20 cellular contexts compared by ENCODE assay signal in genomic region chr4:143347495-143347894, GRCh38.
"Had no signal": no experiment of that assay in that cellular context is flagged by ENCODE, and none has a peak within 500 bp of the region (broad histone marks: within the 10 kb centered on the region; RNA-seq: fewer than 3 reads in every experiment).

No MANE protein-coding gene starts in this region.

- H3K4me1 Mint-ChIP-seq: activated CD4-positive, alpha-beta T cell treated with anti-CD3 and anti-CD28 coated beads, Interleukin-2, amount 10 ng/mL, durations not matched to agents 7 days and 5 days; memory B cell had no signal

- H3K27ac ChIP-seq: prostate gland had no signal

- H3K9me3 ChIP-seq: body of pancreas, mucosa of descending colon, prostate gland, upper lobe of left lung had no signal

- H3K27me3 ChIP-seq: body of pancreas, upper lobe of left lung had no signal

- H3K4me3 Mint-ChIP-seq: activated CD4-positive, alpha-beta T cell treated with anti-CD3 and anti-CD28 coated beads, Interleukin-2, amount 10 ng/mL, durations not matched to agents 7 days and 5 days; activated CD8-positive, alpha-beta T cell treated with anti-CD3 and anti-CD28 coated beads, Interleukin-2, amount 10 ng/mL, durations not matched to agents 7 days and 5 days; activated naive CD4-positive, alpha-beta T cell treated with anti-CD3 and anti-CD28 coated beads for 36 hours; activated T-cell treated with anti-CD3 and anti-CD28 coated beads, Interleukin-2, amount 50 U/mL, for 4 hours; memory B cell; naive B cell; neural crest cell had no signal

- FAIRE-seq: colon, frontal cortex had no signal

- H3K4me1 ChIP-seq: prostate gland had no signal

- H3K4me3 ChIP-seq: body of pancreas, mucosa of descending colon, prostate gland, upper lobe of left lung had no signal

- ATAC-seq: activated CD4-positive, CD25-positive, alpha-beta regulatory T cell treated with anti-CD3 and anti-CD28 coated beads, Interleukin-2, amount 50 U/mL, for 24 hours; activated CD8-positive, alpha-beta T cell treated with anti-CD3 and anti-CD28 coated beads, Interleukin-2, amount 10 ng/mL, durations not matched to agents 7 days and 5 days; activated T-cell treated with anti-CD3 and anti-CD28 coated beads, Interleukin-2, amount 50 U/mL, for 4 hours; body of pancreas; left ventricle myocardium superior; mucosa of descending colon; right cardiac atrium; stimulated activated naive CD8-positive, alpha-beta T cell treated with anti-CD3 and anti-CD28 coated beads, Interleukin-15, Interleukin-2, amounts not matched to agents 100 U/mL and 50 U/mL, for 24 hours had no signal

- H3K27ac Mint-ChIP-seq: activated CD4-positive, alpha-beta T cell treated with anti-CD3 and anti-CD28 coated beads, Interleukin-2, amount 10 ng/mL, durations not matched to agents 7 days and 5 days; activated CD8-positive, alpha-beta T cell treated with anti-CD3 and anti-CD28 coated beads, Interleukin-2, amount 10 ng/mL, durations not matched to agents 7 days and 5 days; activated naive CD4-positive, alpha-beta T cell treated with anti-CD3 and anti-CD28 coated beads for 36 hours; memory B cell had no signal

- H3K27me3 Mint-ChIP-seq: naive B cell had no signal

- H3K9me3 Mint-ChIP-seq: activated CD4-positive, alpha-beta T cell treated with anti-CD3 and anti-CD28 coated beads, Interleukin-2, amount 10 ng/mL, durations not matched to agents 7 days and 5 days; activated naive CD4-positive, alpha-beta T cell treated with anti-CD3 and anti-CD28 coated beads for 36 hours; activated T-cell treated with anti-CD3 and anti-CD28 coated beads, Interleukin-2, amount 50 U/mL, for 4 hours; memory B cell; naive B cell; neural crest cell had no signal

- DNase-seq: activated CD4-positive, alpha-beta T cell treated with anti-CD3 and anti-CD28 coated beads, Interleukin-2, amount 10 ng/mL, durations not matched to agents 7 days and 5 days; activated CD8-positive, alpha-beta T cell treated with anti-CD3 and anti-CD28 coated beads, Interleukin-2, amount 10 ng/mL, durations not matched to agents 7 days and 5 days; activated naive CD4-positive, alpha-beta T cell treated with anti-CD3 and anti-CD28 coated beads for 36 hours; activated T-cell treated with anti-CD3 and anti-CD28 coated beads, Interleukin-2, amount 50 U/mL, for 4 hours; body of pancreas; head of caudate nucleus; kidney glomerular epithelial cell; left ventricle myocardium superior; naive B cell; right cardiac atrium; stimulated activated naive CD8-positive, alpha-beta T cell treated with anti-CD3 and anti-CD28 coated beads, Interleukin-15, Interleukin-2, amounts not matched to agents 100 U/mL and 50 U/mL, for 24 hours; T1000; upper lobe of left lung had no signal

- H3K36me3 Mint-ChIP-seq: memory B cell had no signal

- H3K36me3 ChIP-seq: prostate gland, upper lobe of left lung had no signal
